Comparison of ENCODE assay signal across 8 cellular contexts in genomic region chr2:119431155-119431975, GRCh38. TPM values are rescaled to one million over a fixed set of nuclear protein-coding genes. Genes with fewer than 3 reads are reported as not detected.
A peak's percentile ranks its signal among the peaks of the same experiment; 100 is the strongest.
DNase-seq lines count a peak whose midpoint lies in the region; ATAC-seq and TF ChIP-seq lines count a peak whose summit lies in the region.

Gene TMEM37 (plus strand): TSS chr2:119431854. CDS start chr2:119431904, 50 bp downstream.

- no peak within 1 kb of the TSS for H3K27ac Mint-ChIP-seq in activated naive CD4-positive, alpha-beta T cell treated with anti-CD3 and anti-CD28 coated beads for 36 hours
- H3K27ac Mint-ChIP-seq in nephron, result peak within 1 kb of the TSS; percentile 90 to 93 (median 92)

- intact Hi-C loops in activated naive CD4-positive, alpha-beta T cell treated with anti-CD3 and anti-CD28 coated beads for 36 hours (cut with micrococcal nuclease), result no loop called here

- peak; percentile 7 for DNase-seq in activated naive CD4-positive, alpha-beta T cell treated with anti-CD3 and anti-CD28 coated beads for 36 hours
- DNase-seq in activated naive CD4-positive, alpha-beta T cell treated with anti-CD3 and anti-CD28 coated beads, Interleukin-2, amount 50 U/mL, for 16 hours, result no peak
- DNase-seq in fibroblast of pulmonary artery (ENCODE audit: low read depth), result peak; percentile 73
- no peak for DNase-seq in effector memory CD4-positive, alpha-beta T cell

- no peaks in the 10 kb centered on the region for H3K9me3 Mint-ChIP-seq in activated naive CD4-positive, alpha-beta T cell treated with anti-CD3 and anti-CD28 coated beads for 36 hours
- H3K9me3 Mint-ChIP-seq in nephron, result no peaks in the 10 kb centered on the region

- H3K9me2 ChIP-seq in SU-DHL-6 (replicated peaks; ENCODE audit: insufficient read depth, low read length), result no peaks in the 10 kb centered on the region

- peaks cover 44% of the 10 kb centered on the region for H3K4me1 ChIP-seq in HUES48 (ENCODE audit: control insufficient read depth, insufficient read depth, low read length)
- H3K4me1 ChIP-seq in effector memory CD4-positive, alpha-beta T cell (ENCODE audit: control insufficient read depth, insufficient read depth, low read length, poor library complexity, severe bottlenecking), result peaks cover 5% of the 10 kb centered on the region

- H3K4me3 ChIP-seq in HUES48 (ENCODE audit: low read depth, low read length), result peak within 1 kb of the TSS; percentile 79
- H3K4me3 ChIP-seq in SU-DHL-6 (ENCODE audit: insufficient read depth, low read length, poor library complexity, severe bottlenecking), result peak within 1 kb of the TSS; percentile 44
- H3K4me3 ChIP-seq in fibroblast of pulmonary artery (replicated peaks; ENCODE audit: low read depth, low read length), result peak within 1 kb of the TSS; percentile 60
- H3K4me3 ChIP-seq in effector memory CD4-positive, alpha-beta T cell (ENCODE audit: insufficient read depth, low read depth, low read length, poor library complexity, severe bottlenecking), result no peak within 1 kb of the TSS

- H3K27me3 ChIP-seq in HUES48 (ENCODE audit: control insufficient read depth, insufficient read depth, low read length) (peaks cover 19% of the 10 kb centered on the region), SU-DHL-6 (ENCODE audit: low read length) (no peaks in the 10 kb centered on the region)
- H3K27me3 ChIP-seq in effector memory CD4-positive, alpha-beta T cell (replicated peaks; ENCODE audit: control insufficient read depth, insufficient read depth, low read length, poor library complexity, severe bottlenecking), result peaks cover 11% of the 10 kb centered on the region

- H3K36me3 ChIP-seq in HUES48 (ENCODE audit: control insufficient read depth, insufficient read depth, low read length), result no peaks in the 10 kb centered on the region
- no peaks in the 10 kb centered on the region for H3K36me3 ChIP-seq in SU-DHL-6 (ENCODE audit: low read length)
- no peaks in the 10 kb centered on the region for H3K36me3 ChIP-seq in effector memory CD4-positive, alpha-beta T cell (ENCODE audit: control insufficient read depth, insufficient read depth, low read length)

- peak within 1 kb of the TSS; percentile 22 for H3K4me3 Mint-ChIP-seq in activated naive CD4-positive, alpha-beta T cell treated with anti-CD3 and anti-CD28 coated beads for 36 hours
- H3K4me3 Mint-ChIP-seq in nephron, result peak within 1 kb of the TSS; percentile 85 to 93 (median 91)

- peak within 1 kb of the TSS; percentile 62 for H3K4me2 ChIP-seq in SU-DHL-6 (ENCODE audit: low read depth, low read length, poor library complexity, severe bottlenecking)

- H3K27ac ChIP-seq in HUES48 (ENCODE audit: low read depth, low read length) (peak within 1 kb of the TSS; percentile 79), SU-DHL-6 (ENCODE audit: low read depth, low read length) (no peak within 1 kb of the TSS)
- no peak within 1 kb of the TSS for H3K27ac ChIP-seq in effector memory CD4-positive, alpha-beta T cell (ENCODE audit: insufficient read depth, low read length, poor library complexity, severe bottlenecking)

- peaks cover 3% of the 10 kb centered on the region for H3K4me1 Mint-ChIP-seq in activated naive CD4-positive, alpha-beta T cell treated with anti-CD3 and anti-CD28 coated beads for 36 hours (ENCODE audit: low read depth)
- peaks cover 67% of the 10 kb centered on the region for H3K4me1 Mint-ChIP-seq in nephron

- H3K9ac ChIP-seq in HUES48 (ENCODE audit: low read depth, low read length) (peak within 1 kb of the TSS; percentile 61), SU-DHL-6 (ENCODE audit: low read length) (peak within 1 kb of the TSS; percentile 22; the same call in 1 of the 2 replicates)

- peaks cover 69% of the 10 kb centered on the region for H3K27me3 Mint-ChIP-seq in activated naive CD4-positive, alpha-beta T cell treated with anti-CD3 and anti-CD28 coated beads for 36 hours (ENCODE audit: low read depth)
- peaks cover 24% of the 10 kb centered on the region for H3K27me3 Mint-ChIP-seq in nephron (ENCODE audit: low read depth)

- peak; percentile 78 for ATAC-seq in GM21717 (IDR thresholded peaks at IDR 0.05; ENCODE audit: unreplicated experiment)

- H3K79me2 ChIP-seq in SU-DHL-6 (ENCODE audit: insufficient read depth, low read length), result no peaks in the 10 kb centered on the region

- CTCF ChIA-PET in activated naive CD4-positive, alpha-beta T cell treated with anti-CD3 and anti-CD28 coated beads for 36 hours (lab: Charles Lee), result interaction anchor here (0.6 kb wide), 1 partner anchor 576 kb away, joined by 4 read pairs; no protein-coding TSS in a partner anchor

- no peaks in the 10 kb centered on the region for H3F3A ChIP-seq in SU-DHL-6 (ENCODE audit: insufficient read depth)

- peak within 1 kb of the TSS; percentile 50 for H2AFZ ChIP-seq in SU-DHL-6 (ENCODE audit: low read depth, low read length, severe bottlenecking)

- H3K9me3 ChIP-seq in HUES48 (ENCODE audit: control insufficient read depth, insufficient read depth, low read length), result no peaks in the 10 kb centered on the region
- H3K9me3 ChIP-seq in SU-DHL-6 (ENCODE audit: insufficient read depth, low read length), result no peaks in the 10 kb centered on the region
- H3K9me3 ChIP-seq in effector memory CD4-positive, alpha-beta T cell (ENCODE audit: control insufficient read depth, low read length), result no peaks in the 10 kb centered on the region

- no peaks in the 10 kb centered on the region for H4K20me1 ChIP-seq in SU-DHL-6 (ENCODE audit: low read depth, low read length)

- TF ChIP-seq CTCF in SU-DHL-6 (IDR thresholded peaks at IDR 0.05; ENCODE audit: insufficient read depth, low read length, poor library complexity, severe bottlenecking) (no peak), fibroblast of pulmonary artery (IDR thresholded peaks at IDR 0.05; ENCODE audit: low read length, missing control alignments) (no peak), nephron (IDR thresholded peaks at IDR 0.05; ENCODE audit: unreplicated experiment in 3 of 3) (no peak)

- H3K36me3 Mint-ChIP-seq in activated naive CD4-positive, alpha-beta T cell treated with anti-CD3 and anti-CD28 coated beads for 36 hours (ENCODE audit: low read depth), result no peaks in the 10 kb centered on the region
- H3K36me3 Mint-ChIP-seq in nephron (ENCODE audit: low read depth), result peaks cover 8% of the 10 kb centered on the region

RNA-seq across cellular contexts. Expression of gene TMEM37, which starts in this region (rescaled TPM):
- not detected for total RNA-seq in activated naive CD4-positive, alpha-beta T cell treated with anti-CD3 and anti-CD28 coated beads for 36 hours

Comparison
In these comparisons a context has a peak if more than half of its experiments do, and no peak if none do; other contexts are left out.
1. Peak in DNase-seq in activated naive CD4-positive, alpha-beta T cell treated with anti-CD3 and anti-CD28 coated beads for 36 hours; RNA of the gene not detected or under 1 TPM.